ENCODE assay signal across 6 cellular contexts in the genomic region with DNA sequence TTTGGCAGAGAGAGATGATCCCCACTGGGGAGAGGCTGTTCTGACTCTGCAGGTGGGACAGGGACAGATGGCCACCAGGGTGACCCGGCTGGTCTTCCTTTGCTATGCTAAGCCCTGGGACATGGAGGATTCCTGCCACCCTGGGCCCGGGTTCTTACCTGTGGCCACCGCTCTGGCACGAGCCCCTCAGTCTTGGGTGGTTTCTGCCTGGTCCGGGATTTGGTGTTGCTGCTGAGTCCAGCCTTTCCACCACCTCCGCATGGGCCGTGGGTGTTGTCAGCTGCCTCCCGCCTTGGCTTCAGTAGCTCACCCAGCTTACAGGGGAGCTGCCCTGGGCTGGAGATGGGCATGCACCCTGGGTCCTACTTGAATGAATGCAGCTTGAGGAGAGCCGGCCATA.
DNase-seq lines count a peak whose midpoint lies in the region; ATAC-seq and TF ChIP-seq lines count a peak whose summit lies in the region.
"Not testable (repeated sequence)": the region's sequence is repeated elsewhere in the genome, so short reads cannot be mapped to it uniquely, and the experiment has no call there.

No MANE protein-coding gene starts in this region.

- intact Hi-C loops in posterior vena cava (cut with DNase I) = not testable (repeated sequence)

- H3K27me3 Mint-ChIP-seq in osteocyte (ENCODE audit: unreplicated experiment); type B pancreatic cell: not testable (repeated sequence)

- DNase-seq in G401 (ENCODE audit: low spot score) (peak; percentile 29), left lobe of liver (ENCODE audit: low spot score) (peak; percentile 31), osteocyte (ENCODE audit: extremely low spot score, unreplicated experiment) (peak; percentile 40), posterior vena cava (ENCODE audit: low spot score) (peak; percentile 54), type B pancreatic cell (ENCODE audit: extremely low spot score, unreplicated experiment) (peak; percentile 47)
- peak; percentile 53 for DNase-seq in activated CD8-positive, alpha-beta memory T cell treated with anti-CD3 and anti-CD28 coated beads for 24 hours

- H3K27ac Mint-ChIP-seq in osteocyte (ENCODE audit: unreplicated experiment); type B pancreatic cell: not testable (repeated sequence)

- in situ Hi-C loops in G401 (cut with HindIII; ENCODE audit: low sequenced_read_pairs) = loop anchor here (25.0 kb wide), 1 partner anchor 94 kb away; no protein-coding TSS in a partner anchor

- not testable (repeated sequence) for TF ChIP-seq CTCF in osteocyte (IDR thresholded peaks at IDR 0.05); type B pancreatic cell (conservative IDR thresholded peaks at IDR 0.05)

- H3K9me3 Mint-ChIP-seq in osteocyte (ENCODE audit: unreplicated experiment); type B pancreatic cell: not testable (repeated sequence)

- H3K4me1 Mint-ChIP-seq in osteocyte (ENCODE audit: unreplicated experiment); type B pancreatic cell (ENCODE audit: unreplicated experiment): not testable (repeated sequence)

- not testable (repeated sequence) for H3K36me3 Mint-ChIP-seq in osteocyte (ENCODE audit: unreplicated experiment); type B pancreatic cell

- H3K4me3 Mint-ChIP-seq in osteocyte (ENCODE audit: unreplicated experiment); type B pancreatic cell: not testable (repeated sequence)

- not testable (repeated sequence) for ATAC-seq in left lobe of liver
